ENCODE assay signal across 16 cellular contexts in genomic region chr2:71604709-71605085, GRCh38.
DNase-seq lines count a peak whose midpoint lies in the region; ATAC-seq and TF ChIP-seq lines count a peak whose summit lies in the region.
"Had no signal": no experiment of that assay in that cellular context is flagged by ENCODE, and none has a peak within 500 bp of the region (broad histone marks: within the 10 kb centered on the region; RNA-seq: fewer than 3 reads in every experiment).

No MANE protein-coding gene starts in this region.

- H3K9ac ChIP-seq in SK-N-MC (ENCODE audit: insufficient read length), result no peak overlapping the region

- H3K27me3 ChIP-seq in right atrium auricular region (no peaks in the 10 kb centered on the region), neutrophil (no peaks in the 10 kb centered on the region)
- H3K27me3 ChIP-seq: stomach had no signal

- peaks cover 0 to 32% of the 10 kb centered on the region in 2 donors for H3K4me1 ChIP-seq in right atrium auricular region
- peaks cover 27 to 28% of the 10 kb centered on the region in 2 experiments for H3K4me1 ChIP-seq in neutrophil (ENCODE audit: control insufficient read depth in 1 of 2, insufficient read depth in 1 of 2, low read depth in 1 of 2, low read length in 1 of 2)

- ATAC-seq in GM19397 (IDR thresholded peaks at IDR 0.05; ENCODE audit: unreplicated experiment), result no peak
- ATAC-seq: activated T-cell treated with anti-CD3 and anti-CD28 coated beads, Interleukin-2, amount 50 U/mL, for 4 hours had no signal

- H3K4me3 ChIP-seq in SK-N-MC (no peak overlapping the region; the same call in 1 of the 2 replicates), right atrium auricular region (no peak overlapping the region), neutrophil (ENCODE audit: low read depth in 1 of 2, low read length in 1 of 2) (no peak overlapping the region)
- H3K4me3 ChIP-seq: stomach had no signal

- H3K27ac ChIP-seq in SK-N-MC, result 0 out of 2 replicates have a peak overlapping the region, but pooled peaks have one; percentile 25
- peak overlapping the region in 1 of 2 donors; percentile 11 for H3K27ac ChIP-seq in right atrium auricular region
- H3K27ac ChIP-seq in neutrophil, result peak overlapping the region; percentile 25
- H3K27ac ChIP-seq: stomach had no signal

- CTCF ChIA-PET in HEK293T (lab: Yijun Ruan, JAX), result no interaction called here

- POLR2A ChIA-PET in HEK293T (lab: Yijun Ruan, JAX), result no interaction called here

- H3K9me3 ChIP-seq in SK-N-MC (ENCODE audit: low read depth, low read length), result no peaks in the 10 kb centered on the region
- no peaks in the 10 kb centered on the region for H3K9me3 ChIP-seq in right atrium auricular region
- H3K9me3 ChIP-seq in neutrophil, result no peaks in the 10 kb centered on the region
- H3K9me3 ChIP-seq: stomach had no signal

- DNase-seq in CMK (ENCODE audit: low read depth) (peak; percentile 49), SK-N-MC (ENCODE audit: low read depth, low spot score) (no peak), right atrium auricular region (ENCODE audit: low spot score) (peak; percentile 44), KG1 (lab: John Stamatoyannopoulos, UW) (no peak), HEK293T (ENCODE audit: extremely low spot score) (no peak)
- DNase-seq: activated CD4-positive, alpha-beta T cell treated with anti-CD3 and anti-CD28 coated beads, Interleukin-2, amount 10 ng/mL, durations not matched to agents 7 days and 5 days; activated T-cell treated with anti-CD3 and anti-CD28 coated beads, Interleukin-2, amount 50 U/mL, for 4 hours; amygdala; KBM-7; NCI-H1092 treated with DMSO at 0.1 percent for 48 hours; NCI-H82; RPMI8226; T-helper 2 cell had no signal

- no peak for TF ChIP-seq CTCF in right atrium auricular region (IDR thresholded peaks at IDR 0.05)
- no peak for TF ChIP-seq CTCF in neutrophil (IDR thresholded peaks at IDR 0.05)

- no peaks in the 10 kb centered on the region for H3K36me3 ChIP-seq in SK-N-MC (ENCODE audit: insufficient read depth, low read length)
- H3K36me3 ChIP-seq in right atrium auricular region, result peaks cover 10% of the 10 kb centered on the region
- peaks cover 100% of the 10 kb centered on the region for H3K36me3 ChIP-seq in neutrophil

TF ChIP-seq in HEK293T, 16 proteins besides CTCF, POLR2A, EP300 and RAD21:
- no peak for TF ChIP-seq ZNF384 (IDR thresholded peaks at IDR 0.05)
- TF ChIP-seq LEF1 (IDR thresholded peaks at IDR 0.05; ENCODE audit: borderline replicate concordance), result no peak
- no peak for TF ChIP-seq FOXK2 (IDR thresholded peaks at IDR 0.05)
- TF ChIP-seq BHLHE40 (IDR thresholded peaks at IDR 0.05; ENCODE audit: borderline replicate concordance), result no peak
- TF ChIP-seq SUZ12 (IDR thresholded peaks at IDR 0.05), result no peak
- TF ChIP-seq FOXA1 (IDR thresholded peaks at IDR 0.05), result no peak
- no peak for TF ChIP-seq FOXM1 (IDR thresholded peaks at IDR 0.05; ENCODE audit: borderline replicate concordance)
- TF ChIP-seq ELF4 (IDR thresholded peaks at IDR 0.05), result no peak
- TF ChIP-seq TARDBP (IDR thresholded peaks at IDR 0.05), result no peak
- no peak for TF ChIP-seq HDGF (IDR thresholded peaks at IDR 0.05; ENCODE audit: borderline replicate concordance)
- TF ChIP-seq NFRKB (IDR thresholded peaks at IDR 0.05), result no peak
- no peak for TF ChIP-seq SP1 (IDR thresholded peaks at IDR 0.05)
- no peak for TF ChIP-seq PKNOX1 (IDR thresholded peaks at IDR 0.05)
- TF ChIP-seq L3MBTL2 (conservative IDR thresholded peaks at IDR 0.05), result no peak
- TF ChIP-seq CTBP1 (IDR thresholded peaks at IDR 0.05; ENCODE audit: borderline replicate concordance), result no peak
- TF ChIP-seq ARNT (IDR thresholded peaks at IDR 0.05), result no peak

Comparison
In these comparisons a context has a peak if more than half of its experiments do, and no peak if none do; other contexts are left out.
1. DNase-seq: peak in CMK (single experiment) and right atrium auricular region (single experiment); none in SK-N-MC (single experiment), KG1 (single experiment) and HEK293T (single experiment).